Comparison of ENCODE assay signal across 9 cellular contexts in genomic region chr14:55333785-55334485, GRCh38.
DNase-seq lines count a peak whose midpoint lies in the region; ATAC-seq and TF ChIP-seq lines count a peak whose summit lies in the region.
"Had no signal": no experiment of that assay in that cellular context is flagged by ENCODE, and none has a peak within 500 bp of the region (broad histone marks: within the 10 kb centered on the region; RNA-seq: fewer than 3 reads in every experiment).

No MANE protein-coding gene starts in this region.

- DNase-seq in CD8-positive, alpha-beta memory T cell = no peak
- DNase-seq in T-cell (no peak), kidney tubule cell (ENCODE audit: low spot score) (peak; percentile 15), WERI-Rb-1 (no peak), HAP-1 (ENCODE audit: low spot score in 2 of 2) (no peak), kidney glomerular epithelial cell (lab: John Stamatoyannopoulos, UW) (no peak), NCI-H128 (lab: John Stamatoyannopoulos, UW; ENCODE audit: unreplicated experiment) (no peak)
- DNase-seq: stimulated activated CD4-positive, alpha-beta T cell treated with anti-CD3 and anti-CD28 coated beads, Interleukin-1b, Interleukin-23, amount 100 ng/mL, for 48 hours had no signal

- no peaks in the 10 kb centered on the region for H3K9me3 ChIP-seq in CD8-positive, alpha-beta memory T cell (ENCODE audit: low read length)
- no peaks in the 10 kb centered on the region for H3K9me3 ChIP-seq in WERI-Rb-1 (ENCODE audit: severe bottlenecking)
- H3K9me3 ChIP-seq in HAP-1 = no peaks in the 10 kb centered on the region

- no peaks in the 10 kb centered on the region for H3K9me3 Mint-ChIP-seq in CD8-positive, alpha-beta memory T cell
- H3K9me3 Mint-ChIP-seq in T-cell = no peaks in the 10 kb centered on the region

- no peaks in the 10 kb centered on the region for H3K27me3 ChIP-seq in CD8-positive, alpha-beta memory T cell (ENCODE audit: insufficient read depth, low read length, poor library complexity, severe bottlenecking)
- H3K27me3 ChIP-seq in WERI-Rb-1 (ENCODE audit: insufficient read depth, low read depth, severe bottlenecking) = no peaks in the 10 kb centered on the region
- H3K27me3 ChIP-seq in HAP-1 (ENCODE audit: low read depth) = no peaks in the 10 kb centered on the region

- POLR2A ChIA-PET in CD8-positive, alpha-beta memory T cell (lab: Charles Lee) = interaction anchor here (0.7 to 1.9 kb wide), 5 partner anchors 20 to 230 kb away, joined by 3 to 18 read pairs (median 3); partner anchors contain the start of gene FBXO34
- POLR2A ChIA-PET in T-cell (lab: Charles Lee) = interaction anchor here (0.6 to 1.3 kb wide), 3 partner anchors 41 to 815 kb away, joined by 3 read pairs; no protein-coding TSS in a partner anchor

- H3K27ac Mint-ChIP-seq in CD8-positive, alpha-beta memory T cell = peak overlapping the region; percentile 88 to 99 (median 96)
- peak overlapping the region; percentile 94 to 97 for H3K27ac Mint-ChIP-seq in T-cell

- no peak for TF ChIP-seq CTCF in WERI-Rb-1 (IDR thresholded peaks at IDR 0.05; ENCODE audit: low read depth, low read length)

- H3K36me3 Mint-ChIP-seq in CD8-positive, alpha-beta memory T cell = peaks cover 0 to 2% (median 0%) of the 10 kb centered on the region in 3 donors
- no peaks in the 10 kb centered on the region for H3K36me3 Mint-ChIP-seq in T-cell

- no peaks in the 10 kb centered on the region for H3K36me3 ChIP-seq in CD8-positive, alpha-beta memory T cell (ENCODE audit: insufficient read depth, low read length)
- H3K36me3 ChIP-seq in WERI-Rb-1 = no peaks in the 10 kb centered on the region; the same call in 1 of the 2 replicates
- H3K36me3 ChIP-seq in HAP-1 (replicated peaks) = no peaks in the 10 kb centered on the region

- H3K4me3 ChIP-seq in CD8-positive, alpha-beta memory T cell (ENCODE audit: low read length) = peak overlapping the region; percentile 33
- H3K4me3 ChIP-seq in WERI-Rb-1 (ENCODE audit: low read depth, low read length) (no peak overlapping the region), HAP-1 (no peak overlapping the region)

- CTCF ChIA-PET in CD8-positive, alpha-beta memory T cell (lab: Charles Lee) = interaction anchor here (1.1 to 3.4 kb wide), 3 partner anchors 18 to 62 kb away, joined by 3 to 30 read pairs (median 29); partner anchors contain the start of gene FBXO34
- CTCF ChIA-PET in T-cell (lab: Charles Lee) = interaction anchor here (0.5 to 2.8 kb wide), 15 partner anchors 13 to 184 kb away, joined by 3 to 35 read pairs (median 4); partner anchors contain the start of gene FBXO34 (in 1 of the 2)

- H3K4me1 ChIP-seq in CD8-positive, alpha-beta memory T cell (ENCODE audit: insufficient read depth, low read length) = peaks cover 70% of the 10 kb centered on the region
- peaks cover 5% of the 10 kb centered on the region for H3K4me1 ChIP-seq in HAP-1

- H3K27ac ChIP-seq in CD8-positive, alpha-beta memory T cell (ENCODE audit: low read depth, low read length) = peak overlapping the region; percentile 66
- no peak overlapping the region for H3K27ac ChIP-seq in WERI-Rb-1

- peak; percentile 52 for ATAC-seq in GM21619 (IDR thresholded peaks at IDR 0.05; ENCODE audit: unreplicated experiment)
- peak in 2 of 4 experiments; percentile 38 to 40 for ATAC-seq in T-cell (replicated peaks in 1 of 4)

- in situ Hi-C loops in HAP-1 (cut with MboI; ENCODE audit: low sequenced_read_pairs) = no loop called here

- peaks cover 82 to 94% (median 90%) of the 10 kb centered on the region in 3 donors for H3K4me1 Mint-ChIP-seq in CD8-positive, alpha-beta memory T cell
- H3K4me1 Mint-ChIP-seq in T-cell = peaks cover 82 to 88% (median 87%) of the 10 kb centered on the region in 3 donors

- H3K27me3 Mint-ChIP-seq in CD8-positive, alpha-beta memory T cell = peaks cover 0 to 2% of the 10 kb centered on the region in 2 donors
- H3K27me3 Mint-ChIP-seq in T-cell = no peaks in the 10 kb centered on the region

- peak overlapping the region; percentile 68 to 90 (median 88) for H3K4me3 Mint-ChIP-seq in CD8-positive, alpha-beta memory T cell
- H3K4me3 Mint-ChIP-seq in T-cell = peak overlapping the region; percentile 75 to 84 (median 83)
